16 cellular contexts compared by ENCODE assay signal in genomic region chr4:21476753-21477152, GRCh38.
DNase-seq lines count a peak whose midpoint lies in the region; ATAC-seq, FAIRE-seq and TF ChIP-seq lines count a peak whose summit lies in the region.
"Had no signal": no experiment of that assay in that cellular context is flagged by ENCODE, and none has a peak within 500 bp of the region (broad histone marks: within the 10 kb centered on the region; RNA-seq: fewer than 3 reads in every experiment).

No MANE protein-coding gene starts in this region.

- WGBS in HepG2 (ENCODE audit: low lambda C conversion rate): 3% methylated on average over 3 of the region's 3 CpGs
- 10% methylated on average over 3 of the region's 3 CpGs for WGBS in right lobe of liver (ENCODE audit: insufficient coverage, low coverage, low lambda C conversion rate, missing lambda C conversion rate)

- H3K36me3 Mint-ChIP-seq in WTC11: no peaks in the 10 kb centered on the region
- no peaks in the 10 kb centered on the region for H3K36me3 Mint-ChIP-seq in osteocyte (ENCODE audit: unreplicated experiment)

- H3K4me3 Mint-ChIP-seq in WTC11 (no peak overlapping the region), osteocyte (ENCODE audit: unreplicated experiment) (no peak overlapping the region)
- H3K4me3 Mint-ChIP-seq: activated T-helper 1 cell treated with anti-CD3 and anti-CD28 coated beads, Interleukin-12 subunit alpha, Interleukin-12 subunit beta, Interleukin-2, Interleukin-4 antibody, amounts not matched to agents 30 ng/mL and 10 ng/mL and 1 ng/mL, durations not matched to agents 14 hours and 24 hours and 36 hours; dendritic cell treated with granulocyte-macrophage colony-stimulating factor and Interleukin-4, amounts not matched to agents 40 ng/mL and 50 ng/mL, for 4 days had no signal

- intact Hi-C loops in HepG2 (cut with micrococcal nuclease; ENCODE audit: unreplicated experiment) (no loop called here), right lobe of liver (cut with DNase I) (no loop called here)

- H3K27ac Mint-ChIP-seq in WTC11 (no peak overlapping the region), osteocyte (ENCODE audit: unreplicated experiment) (no peak overlapping the region)
- H3K27ac Mint-ChIP-seq: activated T-helper 1 cell treated with anti-CD3 and anti-CD28 coated beads, Interleukin-12 subunit alpha, Interleukin-12 subunit beta, Interleukin-2, Interleukin-4 antibody, amounts not matched to agents 30 ng/mL and 10 ng/mL and 1 ng/mL, durations not matched to agents 14 hours and 24 hours and 36 hours; dendritic cell treated with granulocyte-macrophage colony-stimulating factor and Interleukin-4, amounts not matched to agents 40 ng/mL and 50 ng/mL, for 4 days had no signal

- CTCF ChIA-PET in HepG2 (lab: Yijun Ruan, JAX; ENCODE audit: low intra/inter-chr PET ratio, low total read pairs) (no interaction called here), WTC11 (lab: Charles Lee) (no interaction called here)

- TF ChIP-seq RAD21 in HepG2 (CRISPR knock-in tag; IDR thresholded peaks at IDR 0.05): no peak

- TF ChIP-seq CTCF in HepG2 (CRISPR knock-in tag; IDR thresholded peaks at IDR 0.05) (no peak), right lobe of liver (IDR thresholded peaks at IDR 0.05) (no peak), WTC11 (IDR thresholded peaks at IDR 0.05) (no peak), osteocyte (IDR thresholded peaks at IDR 0.05) (no peak)

- H3K9me3 Mint-ChIP-seq in WTC11 (no peaks in the 10 kb centered on the region), osteocyte (ENCODE audit: unreplicated experiment) (no peaks in the 10 kb centered on the region)
- H3K9me3 Mint-ChIP-seq: activated T-helper 1 cell treated with anti-CD3 and anti-CD28 coated beads, Interleukin-12 subunit alpha, Interleukin-12 subunit beta, Interleukin-2, Interleukin-4 antibody, amounts not matched to agents 30 ng/mL and 10 ng/mL and 1 ng/mL, durations not matched to agents 14 hours and 24 hours and 36 hours; dendritic cell treated with granulocyte-macrophage colony-stimulating factor and Interleukin-4, amounts not matched to agents 40 ng/mL and 50 ng/mL, for 4 days had no signal

- H3K27ac ChIP-seq in HepG2 (ENCODE audit: extremely low read length, insufficient read depth, low read length) (no peak overlapping the region), right lobe of liver (no peak overlapping the region)

- H3K9ac ChIP-seq in HepG2 (ENCODE audit: insufficient read depth, low read depth, low read length): no peak overlapping the region

- no peaks in the 10 kb centered on the region for H3K9me3 ChIP-seq in HepG2 (ENCODE audit: low read length)
- H3K9me3 ChIP-seq in right lobe of liver: no peaks in the 10 kb centered on the region
- H3K9me3 ChIP-seq: mucosa of descending colon had no signal

- no peak for TF ChIP-seq POLR2A in HepG2 (IDR thresholded peaks at IDR 0.05; ENCODE audit: insufficient read depth in 1 of 2, low read depth in 2 of 2, low read length in 2 of 2)
- TF ChIP-seq POLR2A in right lobe of liver (IDR thresholded peaks at IDR 0.05): no peak

- H3K4me1 Mint-ChIP-seq in WTC11 (no peaks in the 10 kb centered on the region), osteocyte (ENCODE audit: unreplicated experiment) (no peaks in the 10 kb centered on the region)

- ATAC-seq in HepG2: no peak
- ATAC-seq in right lobe of liver: no peak
- ATAC-seq in WTC11: peak; percentile 99
- no peak for ATAC-seq in HG02973 (IDR thresholded peaks at IDR 0.05; ENCODE audit: unreplicated experiment)
- ATAC-seq: mucosa of descending colon had no signal

- no peaks in the 10 kb centered on the region for H3K4me1 ChIP-seq in HepG2 (ENCODE audit: insufficient read depth, low read length)
- no peaks in the 10 kb centered on the region for H3K4me1 ChIP-seq in right lobe of liver

- in situ Hi-C loops in HepG2 (cut with HindIII; ENCODE audit: extremely low pct_ligation_motif_present, low pct_unique_long_range_greater_than_20kb): no loop called here

- H3K4me2 ChIP-seq in HepG2 (ENCODE audit: low read depth, low read length): no peak overlapping the region

- BruUV-seq in HepG2 (replicated peaks; lab: Mats Ljungman, UMichigan): no TSS peak

- POLR2A ChIA-PET in HepG2 (lab: Yijun Ruan, JAX) (no interaction called here), WTC11 (lab: Charles Lee) (no interaction called here)

- H3K4me3 ChIP-seq in HepG2 (replicated peaks in 1 of 3; ENCODE audit: insufficient read depth in 1 of 3, low read depth in 2 of 3, low read length in 3 of 3): no peak overlapping the region
- H3K4me3 ChIP-seq in right lobe of liver: no peak overlapping the region
- H3K4me3 ChIP-seq: mucosa of descending colon had no signal

- no peak overlapping the region for H2AFZ ChIP-seq in HepG2 (ENCODE audit: low read length)

- H3K27me3 Mint-ChIP-seq in WTC11 (ENCODE audit: low read depth): no peaks in the 10 kb centered on the region; the same call in 1 of the 2 replicates
- H3K27me3 Mint-ChIP-seq in osteocyte (ENCODE audit: unreplicated experiment): peaks cover 2% of the 10 kb centered on the region
- H3K27me3 Mint-ChIP-seq: dendritic cell treated with granulocyte-macrophage colony-stimulating factor and Interleukin-4, amounts not matched to agents 40 ng/mL and 50 ng/mL, for 4 days had no signal

- no peaks in the 10 kb centered on the region for H3K36me3 ChIP-seq in HepG2 (replicated peaks in 1 of 2; ENCODE audit: control insufficient read depth in 1 of 2, insufficient read depth in 2 of 2, low read length in 2 of 2)
- H3K36me3 ChIP-seq in right lobe of liver: no peaks in the 10 kb centered on the region

- no peaks in the 10 kb centered on the region for H4K20me1 ChIP-seq in HepG2 (ENCODE audit: insufficient read depth, low read length)

- DNase-seq in HepG2 (ENCODE audit: low spot score): peak; percentile 2
- DNase-seq in right lobe of liver: no peak
- peak; percentile 70 for DNase-seq in WTC11 (ENCODE audit: low spot score)
- DNase-seq in iPS DF 19.7 (ENCODE audit: low read depth, low spot score): peak; percentile 35
- DNase-seq in stimulated activated CD4-positive, alpha-beta T cell treated with anti-CD3 and anti-CD28 coated beads, Interleukin-12 subunit alpha, Interleukin-12 subunit beta, amount 100 ng/mL, for 4 hours: no peak
- no peak for DNase-seq in NCI-H748 (lab: John Stamatoyannopoulos, UW; ENCODE audit: unreplicated experiment)
- DNase-seq in osteocyte (ENCODE audit: extremely low spot score, unreplicated experiment): no peak
- DNase-seq: amygdala, NCI-H510A, posterior cingulate gyrus, RPMI8226, substantia nigra had no signal

- H3K79me2 ChIP-seq in HepG2 (ENCODE audit: insufficient read depth, low read length): no peaks in the 10 kb centered on the region

- FAIRE-seq in HepG2 (lab: Jason Lieb, UNC): no peak

- H3K27me3 ChIP-seq in HepG2 (ENCODE audit: control insufficient read depth in 1 of 2, insufficient read depth in 2 of 2, low read length in 2 of 2): no peaks in the 10 kb centered on the region
- no peaks in the 10 kb centered on the region for H3K27me3 ChIP-seq in right lobe of liver

- TF ChIP-seq EP300 in HepG2 (IDR thresholded peaks at IDR 0.05; ENCODE audit: low read depth in 2 of 2, low read length in 2 of 2) (no peak), HepG2 (CRISPR knock-in tag; IDR thresholded peaks at IDR 0.05; ENCODE audit: borderline replicate concordance) (no peak)

TF ChIP-seq in HepG2, 621 proteins besides CTCF, POLR2A, EP300 and RAD21 (continues in another document):
- TF ChIP-seq MIER2 (CRISPR knock-in tag; IDR thresholded peaks at IDR 0.05): peak; percentile 94
- TF ChIP-seq ZNF503 (CRISPR knock-in tag; IDR thresholded peaks at IDR 0.05): no peak

TF ChIP-seq in WTC11, 78 proteins besides CTCF, POLR2A, EP300 and RAD21 (continues in another document):
- TF ChIP-seq OVOL2 (CRISPR knock-in tag; IDR thresholded peaks at IDR 0.05; ENCODE audit: borderline replicate concordance) (no peak), TEAD1 (CRISPR knock-in tag; IDR thresholded peaks at IDR 0.05) (0 out of 2 replicates have a peak, but pooled peaks have one; percentile 50), ATF3 (CRISPR knock-in tag; conservative IDR thresholded peaks at IDR 0.05) (no peak), ZNF317 (CRISPR knock-in tag; IDR thresholded peaks at IDR 0.05; ENCODE audit: borderline replicate concordance, low read depth) (no peak), JUN (CRISPR knock-in tag; IDR thresholded peaks at IDR 0.05) (0 out of 2 replicates have a peak, but pooled peaks have one; percentile 29), IRF2 (CRISPR knock-in tag; IDR thresholded peaks at IDR 0.05; ENCODE audit: borderline replicate concordance, low read depth) (no peak), ELF4 (CRISPR knock-in tag; IDR thresholded peaks at IDR 0.05; ENCODE audit: low read depth) (no peak), IRF1 (CRISPR knock-in tag; IDR thresholded peaks at IDR 0.05) (no peak), FOXP4 (CRISPR knock-in tag; IDR thresholded peaks at IDR 0.05) (no peak), TP53 (CRISPR knock-in tag; IDR thresholded peaks at IDR 0.05) (no peak)

Comparison
In these comparisons a context has a peak if more than half of its experiments do, and no peak if none do; other contexts are left out.
1. DNase-seq: peak in HepG2 (single experiment), WTC11 (single experiment) and iPS DF 19.7 (single experiment); none in right lobe of liver (0 of 3), stimulated activated CD4-positive, alpha-beta T cell treated with anti-CD3 and anti-CD28 coated beads, Interleukin-12 subunit alpha, Interleukin-12 subunit beta, amount 100 ng/mL, for 4 hours (single experiment), NCI-H748 (single experiment) and osteocyte (single experiment).
2. Of the 50 proteins assayed by ChIP-seq in both HepG2 and WTC11: peak only in HepG2: none; only in WTC11: FOXK1, JUN, SMAD3 and SP1; in both: none; in neither: 46.